ENCODE assay signal across 9 cellular contexts in the genomic region with DNA sequence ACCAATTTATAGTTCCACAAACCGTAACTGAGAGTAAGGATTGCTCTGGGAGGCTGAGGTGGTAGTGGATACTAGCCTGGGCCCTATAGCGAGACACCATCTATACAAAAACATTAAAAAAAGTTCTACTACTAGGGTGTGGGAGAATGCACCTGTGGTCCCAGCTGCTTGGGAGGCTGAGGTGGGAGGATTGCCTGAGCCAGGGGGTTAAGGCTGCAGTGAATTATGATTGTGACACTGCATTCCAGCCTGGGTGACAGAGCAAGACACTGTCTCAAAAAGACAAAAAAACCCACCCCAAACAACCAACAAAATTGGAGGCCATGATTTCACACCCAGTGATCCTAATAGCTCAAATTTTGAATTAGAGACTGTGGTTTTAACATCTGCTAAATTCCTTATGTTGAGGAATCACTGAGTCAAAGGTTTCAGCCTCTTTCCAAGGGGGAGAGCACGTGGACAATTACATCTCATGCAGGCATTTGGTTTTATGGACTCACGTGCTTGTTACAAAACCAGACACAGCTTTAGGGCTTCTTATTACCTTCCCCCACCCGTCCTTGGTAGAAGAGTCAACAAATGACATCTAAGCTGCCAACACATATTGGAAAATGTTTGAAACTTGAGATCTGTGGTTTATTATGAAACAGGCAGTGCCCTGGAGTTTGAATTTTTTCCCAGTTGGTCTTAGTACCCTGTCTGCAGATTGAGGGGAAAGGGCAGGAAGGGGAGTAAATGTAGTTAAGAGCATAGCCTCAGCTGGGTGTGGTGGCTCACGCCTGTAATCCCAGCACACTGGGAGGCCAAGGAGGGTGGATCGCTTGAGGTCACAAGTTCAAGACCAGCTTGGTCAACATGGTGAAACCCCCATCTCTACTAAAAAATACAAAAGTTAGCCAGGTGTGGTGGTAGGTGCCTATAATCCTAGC. TPM values are rescaled to one million over a fixed set of nuclear protein-coding genes. Genes with fewer than 3 reads are reported as not detected.
A peak's percentile ranks its signal among the peaks of the same experiment; 100 is the strongest.
DNase-seq lines count a peak whose midpoint lies in the region; ATAC-seq and TF ChIP-seq lines count a peak whose summit lies in the region.
"Had no signal": no experiment of that assay in that cellular context is flagged by ENCODE, and none has a peak within 500 bp of the region (broad histone marks: within the 10 kb centered on the region; RNA-seq: fewer than 3 reads in every experiment).

No MANE protein-coding gene starts in this region.

- DNase-seq in activated CD8-positive, alpha-beta memory T cell treated with anti-CD3 and anti-CD28 coated beads for 24 hours: peak; percentile 30
- no peak for DNase-seq in activated CD8-positive, alpha-beta memory T cell treated with anti-CD3 and anti-CD28 coated beads, Interleukin-2, amount 50 U/mL, for 4 hours
- DNase-seq in SK-MEL-5 (ENCODE audit: low read depth, low spot score) (peak; percentile 79), foreskin keratinocyte (peak; percentile 80 to 87), retina (no peak), NCI-H1417 treated with DMSO at 0.1 percent for 48 hours (lab: John Stamatoyannopoulos, UW) (no peak)
- DNase-seq: hypothalamus had no signal

- no peak for TF ChIP-seq CTCF in foreskin keratinocyte (conservative IDR thresholded peaks at IDR 0.05)

- no peak overlapping the region for H3K4me3 ChIP-seq in urinary bladder (ENCODE audit: low read depth, low read length)

- no peaks in the 10 kb centered on the region for H3K36me3 ChIP-seq in urinary bladder (ENCODE audit: insufficient read depth)

- in situ Hi-C loops in SK-MEL-5 (cut with HindIII; ENCODE audit: low pct_unique_long_range_greater_than_20kb, low sequenced_read_pairs): no loop called here

- peak; percentile 54 for ATAC-seq in foreskin keratinocyte
- ATAC-seq in GM18517 (IDR thresholded peaks at IDR 0.05; ENCODE audit: unreplicated experiment): no peak

- H3K27ac ChIP-seq in foreskin keratinocyte (no peak overlapping the region), urinary bladder (ENCODE audit: low read depth) (peak overlapping the region; percentile 79)

- 52% methylated on average over 7 of the region's 7 CpGs for WGBS in urinary bladder

- H3K4me1 ChIP-seq in foreskin keratinocyte: no peaks in the 10 kb centered on the region
- no peaks in the 10 kb centered on the region for H3K4me1 ChIP-seq in urinary bladder (ENCODE audit: insufficient read depth)

- H3K27me3 ChIP-seq in foreskin keratinocyte: peaks cover 1% of the 10 kb centered on the region

RNA-seq across cellular contexts. Expression of a gene that starts 18.5 kb away (rescaled TPM):
- not detected in 2 replicates for total RNA-seq in SK-MEL-5 (2014; rRNA removed; shearing (Covaris generic))
- not detected in 2 replicates for polyA plus RNA-seq in SK-MEL-5 (2015; cell fraction: cytosol; rRNA removed)
- not detected in 2 replicates for polyA plus RNA-seq in SK-MEL-5 (2015; cell fraction: nucleus; rRNA removed)
- total RNA-seq in foreskin keratinocyte (not detected in 2 replicates), urinary bladder (not detected)
- polyA plus RNA-seq in foreskin keratinocyte (not detected in 2 replicates), urinary bladder (1.5 TPM)

RNA-seq across cellular contexts. Expression of a gene that starts 32.8 kb away (rescaled TPM):
- 58.4 and 70.7 TPM in 2 replicates for total RNA-seq in SK-MEL-5 (2014; rRNA removed; shearing (Covaris generic))
- 69.7 and 72.3 TPM in 2 replicates for polyA plus RNA-seq in SK-MEL-5 (2015; cell fraction: cytosol; rRNA removed)
- 67.6 and 78.5 TPM in 2 replicates for polyA plus RNA-seq in SK-MEL-5 (2015; cell fraction: nucleus; rRNA removed)
- total RNA-seq in foreskin keratinocyte (81.3 and 84.6 TPM in 2 replicates), urinary bladder (39.5 TPM)
- polyA plus RNA-seq in foreskin keratinocyte (73.2 and 74.2 TPM in 2 replicates), urinary bladder (122 TPM)

RNA-seq across cellular contexts. Expression of a gene that starts 50.3 kb away (rescaled TPM):
- not detected in 2 replicates for total RNA-seq in SK-MEL-5 (2014; rRNA removed; shearing (Covaris generic))
- polyA plus RNA-seq in SK-MEL-5 (2015; cell fraction: cytosol; rRNA removed): not detected in 2 replicates
- polyA plus RNA-seq in SK-MEL-5 (2015; cell fraction: nucleus; rRNA removed): not detected in 2 replicates
- total RNA-seq in foreskin keratinocyte (not detected in 2 replicates), urinary bladder (not detected)
- polyA plus RNA-seq in foreskin keratinocyte (not detected in 2 replicates), urinary bladder (0.49 TPM)

RNA-seq across cellular contexts. Expression of a gene that starts 53.7 kb away (rescaled TPM):
- 17.9 and 20.8 TPM in 2 replicates for total RNA-seq in SK-MEL-5 (2014; rRNA removed; shearing (Covaris generic))
- polyA plus RNA-seq in SK-MEL-5 (2015; cell fraction: cytosol; rRNA removed): 31.7 and 32.5 TPM in 2 replicates
- 142 and 162 TPM in 2 replicates for polyA plus RNA-seq in SK-MEL-5 (2015; cell fraction: nucleus; rRNA removed)
- total RNA-seq in foreskin keratinocyte: 13.0 and 17.0 TPM in 2 replicates
- 25.7 and 33.1 TPM in 2 replicates for polyA plus RNA-seq in foreskin keratinocyte
- total RNA-seq in urinary bladder: 2.7 TPM
- 46.2 TPM for polyA plus RNA-seq in urinary bladder

RNA-seq across cellular contexts. Expression of a gene that starts 56.4 kb away (rescaled TPM):
- total RNA-seq in SK-MEL-5 (2014; rRNA removed; shearing (Covaris generic)): 234 and 256 TPM in 2 replicates
- 538 and 828 TPM in 2 replicates for polyA plus RNA-seq in SK-MEL-5 (2015; cell fraction: cytosol; rRNA removed)
- 127 and 145 TPM in 2 replicates for polyA plus RNA-seq in SK-MEL-5 (2015; cell fraction: nucleus; rRNA removed)
- 5.6 and 15.4 TPM in 2 replicates for total RNA-seq in foreskin keratinocyte
- polyA plus RNA-seq in foreskin keratinocyte: 10.0 and 23.9 TPM in 2 replicates
- total RNA-seq in urinary bladder: 2.9 TPM
- polyA plus RNA-seq in urinary bladder: 11.8 TPM

Comparison
In these comparisons a context has a peak if more than half of its experiments do, and no peak if none do; other contexts are left out.
1. DNase-seq: peak in activated CD8-positive, alpha-beta memory T cell treated with anti-CD3 and anti-CD28 coated beads for 24 hours (single experiment), SK-MEL-5 (single experiment) and foreskin keratinocyte (2 of 2); none in activated CD8-positive, alpha-beta memory T cell treated with anti-CD3 and anti-CD28 coated beads, Interleukin-2, amount 50 U/mL, for 4 hours (single experiment), retina (single experiment) and NCI-H1417 treated with DMSO at 0.1 percent for 48 hours (single experiment).